ENCODE assay signal across 10 cellular contexts in genomic region chr18:5894215-5894612, GRCh38. TPM values are rescaled to one million over a fixed set of nuclear protein-coding genes. Genes with fewer than 3 reads are reported as not detected.
DNase-seq lines count a peak whose midpoint lies in the region; ATAC-seq and TF ChIP-seq lines count a peak whose summit lies in the region.
"Had no signal": no experiment of that assay in that cellular context is flagged by ENCODE, and none has a peak within 500 bp of the region (broad histone marks: within the 10 kb centered on the region; RNA-seq: fewer than 3 reads in every experiment).

No MANE protein-coding gene starts in this region.

- H3K36me3 Mint-ChIP-seq in chondrocyte (ENCODE audit: low read depth): no peaks in the 10 kb centered on the region
- peaks cover 8% of the 10 kb centered on the region for H3K36me3 Mint-ChIP-seq in mesothelial cell of epicardium

- H3K36me3 ChIP-seq in heart right ventricle (no peaks in the 10 kb centered on the region), tibial nerve (no peaks in the 10 kb centered on the region), SJCRH30 (no peaks in the 10 kb centered on the region)
- H3K36me3 ChIP-seq: BLaER1 treated with 17β-estradiol and CSF1 and Interleukin-3, amounts not matched to agents 10 nM and 100 nM had no signal

- H3K9me3 Mint-ChIP-seq in chondrocyte (ENCODE audit: low read depth) (no peaks in the 10 kb centered on the region), mesothelial cell of epicardium (no peaks in the 10 kb centered on the region)
- H3K9me3 Mint-ChIP-seq: activated T-helper 1 cell treated with anti-CD3 and anti-CD28 coated beads, Interleukin-12 subunit alpha, Interleukin-12 subunit beta, Interleukin-2, Interleukin-4 antibody, amounts not matched to agents 30 ng/mL and 10 ng/mL and 1 ng/mL, durations not matched to agents 14 hours and 24 hours and 36 hours had no signal

- H3K9me3 ChIP-seq in heart right ventricle: no peaks in the 10 kb centered on the region
- H3K9me3 ChIP-seq in tibial nerve: no peaks in the 10 kb centered on the region
- H3K9me3 ChIP-seq in SJCRH30 (replicated peaks): no peaks in the 10 kb centered on the region

- peak in 1 of 8 donors; percentile 7 for ATAC-seq in heart right ventricle
- no peak for ATAC-seq in left cardiac atrium

- no peak for TF ChIP-seq EP300 in tibial nerve (IDR thresholded peaks at IDR 0.05)

- H3K4me1 Mint-ChIP-seq in chondrocyte (ENCODE audit: low read depth): peaks cover 22% of the 10 kb centered on the region
- H3K4me1 Mint-ChIP-seq in mesothelial cell of epicardium: peaks cover 44% of the 10 kb centered on the region

- peak overlapping the region in 1 of 10 donors; percentile 1 for H3K27ac ChIP-seq in heart right ventricle
- no peak overlapping the region for H3K27ac ChIP-seq in tibial nerve
- no peak overlapping the region for H3K27ac ChIP-seq in SJCRH30
- H3K27ac ChIP-seq: BLaER1 treated with 17β-estradiol and CSF1 and Interleukin-3, amounts not matched to agents 10 nM and 100 nM had no signal

- intact Hi-C loops in heart right ventricle (cut with DNase I) (loop anchor here in 4 of 10 donors (5.0 to 10.0 kb wide), 4 partner anchors 228 to 881 kb away; no protein-coding TSS in a partner anchor), left cardiac atrium (cut with DNase I) (loop anchor here in 1 of 2 donors (5.0 to 10.0 kb wide), 3 partner anchors 68 to 241 kb away; no protein-coding TSS in a partner anchor)

- H3K4me3 Mint-ChIP-seq in chondrocyte (ENCODE audit: unreplicated experiment): peak overlapping the region; percentile 72
- H3K4me3 Mint-ChIP-seq in mesothelial cell of epicardium: peak overlapping the region; percentile 81
- H3K4me3 Mint-ChIP-seq: activated T-helper 1 cell treated with anti-CD3 and anti-CD28 coated beads, Interleukin-12 subunit alpha, Interleukin-12 subunit beta, Interleukin-2, Interleukin-4 antibody, amounts not matched to agents 30 ng/mL and 10 ng/mL and 1 ng/mL, durations not matched to agents 14 hours and 24 hours and 36 hours had no signal

- WGBS in heart right ventricle, 2 donors: 13 to 20% methylated on average over 8 of the region's 8 CpGs
- WGBS in tibial nerve, 2 donors: 22 to 32% methylated on average over 8 of the region's 8 CpGs

- peak overlapping the region; percentile 61 for H3K27ac Mint-ChIP-seq in chondrocyte (ENCODE audit: unreplicated experiment)
- peak overlapping the region; percentile 43 for H3K27ac Mint-ChIP-seq in mesothelial cell of epicardium
- H3K27ac Mint-ChIP-seq: activated T-helper 1 cell treated with anti-CD3 and anti-CD28 coated beads, Interleukin-12 subunit alpha, Interleukin-12 subunit beta, Interleukin-2, Interleukin-4 antibody, amounts not matched to agents 30 ng/mL and 10 ng/mL and 1 ng/mL, durations not matched to agents 14 hours and 24 hours and 36 hours had no signal

- no peak for DNase-seq in heart right ventricle
- no peak for DNase-seq in left cardiac atrium
- no peak for DNase-seq in chondrocyte (ENCODE audit: low spot score)
- DNase-seq in mesothelial cell of epicardium (ENCODE audit: low spot score in 2 of 2, unreplicated experiment in 2 of 2): no peak
- no peak for DNase-seq in tibial nerve (ENCODE audit: low spot score in 2 of 2)
- DNase-seq in HuH-7 (ENCODE audit: low spot score): no peak
- DNase-seq in GM13976 (ENCODE audit: low spot score): no peak
- DNase-seq in SJCRH30: no peak

- H3K27me3 Mint-ChIP-seq in chondrocyte (ENCODE audit: low read depth): peaks cover 8% of the 10 kb centered on the region
- peaks cover 10% of the 10 kb centered on the region for H3K27me3 Mint-ChIP-seq in mesothelial cell of epicardium (ENCODE audit: low read depth)

- TF ChIP-seq CTCF in heart right ventricle (IDR thresholded peaks at IDR 0.05) (no peak), chondrocyte (IDR thresholded peaks at IDR 0.05) (no peak), mesothelial cell of epicardium (IDR thresholded peaks at IDR 0.05; ENCODE audit: unreplicated experiment) (no peak), tibial nerve (IDR thresholded peaks at IDR 0.05) (no peak), GM13976 (IDR thresholded peaks at IDR 0.05; ENCODE audit: borderline replicate concordance, control extremely low read depth, extremely low read depth, insufficient read depth, missing control alignments) (no peak)

- in situ Hi-C loops in GM13976 (cut with MboI; ENCODE audit: low sequenced_read_pairs, unreplicated experiment): loop anchor here (10.0 kb wide), 1 partner anchor 321 kb away; no protein-coding TSS in a partner anchor

- TF ChIP-seq POLR2A in tibial nerve (IDR thresholded peaks at IDR 0.05): no peak

- H3K27me3 ChIP-seq in heart right ventricle: peaks cover 28 to 98% (median 84%) of the 10 kb centered on the region in 7 donors
- peaks cover 0 to 69% of the 10 kb centered on the region in 2 donors for H3K27me3 ChIP-seq in tibial nerve
- no peaks in the 10 kb centered on the region for H3K27me3 ChIP-seq in SJCRH30
- H3K27me3 ChIP-seq: BLaER1 treated with 17β-estradiol and CSF1 and Interleukin-3, amounts not matched to agents 10 nM and 100 nM had no signal

- H3K4me3 ChIP-seq in heart right ventricle (peak overlapping the region; percentile 37 to 64 (median 50)), tibial nerve (peak overlapping the region in 3 of 4 donors; percentile 33 to 56 (median 36)), SJCRH30 (no peak overlapping the region)
- H3K4me3 ChIP-seq: BLaER1 treated with 17β-estradiol and CSF1 and Interleukin-3, amounts not matched to agents 10 nM and 100 nM had no signal

- peaks cover 5 to 42% (median 15%) of the 10 kb centered on the region in 9 donors for H3K4me1 ChIP-seq in heart right ventricle
- peaks cover 0 to 33% (median 9%) of the 10 kb centered on the region in 4 donors for H3K4me1 ChIP-seq in tibial nerve
- no peaks in the 10 kb centered on the region for H3K4me1 ChIP-seq in SJCRH30

RNA-seq across cellular contexts. Expression of gene TMEM200C, which starts 1.1 kb away (rescaled TPM):
- total RNA-seq in heart right ventricle (under 1 TPM; 0.04 to 0.79 (median 0.33) TPM), left cardiac atrium (1 to 10 TPM in 1 of 2 donors, under 1 TPM in 1; 0.71 to 4.3 TPM), chondrocyte (5.8 to 8.3 TPM (median 5.9 TPM) in 3 replicates), mesothelial cell of epicardium (9.5 to 11.7 TPM (median 11.2 TPM) in 3 replicates), tibial nerve (under 1 TPM in 3 of 4 donors, not detected in 1; under 0.01 to 0.78 (median 0.60) TPM)
- 1 to 10 TPM in 1 of 2 donors, under 1 TPM in 1; 0.22 to 1.7 TPM for polyA plus RNA-seq in heart right ventricle
- total RNA-seq in SJCRH30 (2014; rRNA removed; shearing (Covaris generic)): not detected in 2 replicates
- total RNA-seq: activated T-helper 1 cell treated with anti-CD3 and anti-CD28 coated beads, Interleukin-12 subunit alpha, Interleukin-12 subunit beta, Interleukin-2, Interleukin-4 antibody, amounts not matched to agents 30 ng/mL and 10 ng/mL and 1 ng/mL, durations not matched to agents 14 hours and 24 hours and 36 hours had no signal
